In genomic region chr11:27816200-27816599, GRCh38 we compare ENCODE assay signal across 28 cellular contexts.
"Had no signal": no experiment of that assay in that cellular context is flagged by ENCODE, and none has a peak within 500 bp of the region (broad histone marks: within the 10 kb centered on the region; RNA-seq: fewer than 3 reads in every experiment).

No MANE protein-coding gene starts in this region.

- H3K27me3 Mint-ChIP-seq: dendritic cell treated with granulocyte-macrophage colony-stimulating factor and Interleukin-4, amounts not matched to agents 40 ng/mL and 50 ng/mL, for 4 days; effector memory CD8-positive, alpha-beta T cell had no signal

- H3K27me3 ChIP-seq: colonic mucosa, esophagus squamous epithelium, gastrocnemius medialis, left lung had no signal

- H3K36me3 ChIP-seq: colonic mucosa, esophagus squamous epithelium, gastrocnemius medialis, heart right ventricle, left lung, lower lobe of right lung had no signal

- DNase-seq: colonic mucosa; cortex of kidney; effector CD8-positive, alpha-beta T cell; effector memory CD8-positive, alpha-beta T cell; endodermal cell; erythroblast; esophagus squamous epithelium; foreskin fibroblast; foreskin melanocyte; gastrocnemius medialis; glutamatergic neuron; head of caudate nucleus; heart right ventricle; hippocampal formation; left cardiac atrium; left lung; left ventricle myocardium superior; lower lobe of right lung; mesenchymal stem cell; mucosa of descending colon; naive B cell had no signal

- H3K9me3 Mint-ChIP-seq: endodermal cell, mesothelial cell of epicardium had no signal

- ATAC-seq: effector memory CD8-positive, alpha-beta T cell; esophagus mucosa; gastrocnemius medialis; heart right ventricle; left cardiac atrium; left lung; left ventricle myocardium superior; lower lobe of right lung; mucosa of descending colon had no signal

- H3K4me1 Mint-ChIP-seq: endodermal cell, mesothelial cell of epicardium, naive B cell had no signal

- H3K27ac ChIP-seq: colonic mucosa, epithelial cell of prostate, esophagus squamous epithelium, gastrocnemius medialis, heart right ventricle, left lung, lower lobe of right lung had no signal

- FAIRE-seq: endometrium, islet of Langerhans, keratinocyte had no signal

- H3K27ac Mint-ChIP-seq: dendritic cell treated with granulocyte-macrophage colony-stimulating factor and Interleukin-4, amounts not matched to agents 40 ng/mL and 50 ng/mL, for 4 days; effector memory CD8-positive, alpha-beta T cell; endodermal cell; mesothelial cell of epicardium; naive B cell had no signal

- H3K4me1 ChIP-seq: colonic mucosa, esophagus squamous epithelium, gastrocnemius medialis, heart right ventricle, left lung, lower lobe of right lung had no signal

- H3K36me3 Mint-ChIP-seq: mesothelial cell of epicardium, naive B cell had no signal

- H3K4me3 ChIP-seq: colonic mucosa, esophagus squamous epithelium, gastrocnemius medialis, heart right ventricle, left lung, lower lobe of right lung, mucosa of descending colon had no signal

- H3K4me3 Mint-ChIP-seq: dendritic cell treated with granulocyte-macrophage colony-stimulating factor and Interleukin-4, amounts not matched to agents 40 ng/mL and 50 ng/mL, for 4 days; effector memory CD8-positive, alpha-beta T cell; endodermal cell; mesothelial cell of epicardium; naive B cell had no signal

- H3K9me3 ChIP-seq: colonic mucosa, esophagus squamous epithelium, gastrocnemius medialis, left lung, lower lobe of right lung, mucosa of descending colon had no signal
